ENCODE assay signal across 8 cellular contexts in the genomic region with DNA sequence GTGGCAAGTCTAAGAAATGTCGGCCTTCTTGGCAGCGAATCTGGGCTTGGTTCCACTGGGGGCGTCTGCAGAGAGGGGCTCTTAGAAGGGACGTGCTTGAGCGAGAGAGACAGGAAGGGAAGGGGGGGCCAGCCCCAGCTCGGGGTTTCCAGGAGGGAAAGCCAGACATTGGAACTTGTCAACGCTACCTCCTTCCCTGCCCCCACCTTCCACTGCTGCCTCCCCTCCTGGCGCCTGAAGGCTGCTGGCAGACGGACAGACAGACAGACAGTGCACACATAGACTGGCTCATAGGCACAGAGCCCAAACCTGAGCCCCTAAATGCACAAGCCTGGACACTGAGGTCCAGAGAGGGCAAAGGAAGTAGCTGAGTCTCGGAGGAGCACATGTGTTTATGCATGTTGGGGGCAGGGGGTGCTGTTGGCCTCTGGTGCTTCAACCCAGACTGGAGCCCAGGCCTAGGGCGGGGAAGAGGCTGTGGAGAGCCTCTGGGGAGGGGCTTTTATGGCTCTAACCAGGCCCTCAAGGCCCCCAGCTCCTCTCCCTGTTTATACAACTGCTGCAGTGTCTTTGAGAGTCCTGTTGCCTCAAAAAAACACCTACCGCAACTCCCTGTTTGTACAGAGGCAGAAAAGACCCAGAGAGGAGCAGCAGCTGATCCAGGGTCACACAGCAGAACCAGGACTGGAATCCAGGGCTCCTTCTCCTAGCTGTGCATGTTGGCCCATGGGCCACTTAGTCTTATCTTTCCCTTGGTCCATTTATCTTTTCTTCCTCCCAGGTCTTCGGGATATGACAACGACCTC. TPM values are rescaled to one million over a fixed set of nuclear protein-coding genes. Genes with fewer than 3 reads are reported as not detected.
DNase-seq lines count a peak whose midpoint lies in the region; ATAC-seq, FAIRE-seq and TF ChIP-seq lines count a peak whose summit lies in the region.

No MANE protein-coding gene starts in this region.

- peaks cover 77% of the 10 kb centered on the region for H3K4me1 Mint-ChIP-seq in activated CD8-positive, alpha-beta T cell treated with anti-CD3 and anti-CD28 coated beads, Interleukin-2, amount 10 ng/mL, durations not matched to agents 7 days and 5 days (ENCODE audit: low read depth)

- intact Hi-C loops in endothelial cell of umbilical vein (cut with micrococcal nuclease), result no loop called here
- intact Hi-C loops in psoas muscle (cut with DNase I), result no loop called here

- no peak overlapping the region for H3K4me3 ChIP-seq in endothelial cell of umbilical vein (replicated peaks in 1 of 3; ENCODE audit: insufficient read depth in 1 of 3, low read depth in 1 of 3, low read length in 3 of 3)
- H3K4me3 ChIP-seq in psoas muscle, result peak overlapping the region; percentile 44

- H3K27me3 Mint-ChIP-seq in activated CD8-positive, alpha-beta T cell treated with anti-CD3 and anti-CD28 coated beads, Interleukin-2, amount 10 ng/mL, durations not matched to agents 7 days and 5 days (ENCODE audit: low read depth), result no peaks in the 10 kb centered on the region

- no peaks in the 10 kb centered on the region for H3K9me3 Mint-ChIP-seq in activated CD8-positive, alpha-beta T cell treated with anti-CD3 and anti-CD28 coated beads, Interleukin-2, amount 10 ng/mL, durations not matched to agents 7 days and 5 days (ENCODE audit: insufficient read depth)

- POLR2A ChIA-PET in activated CD8-positive, alpha-beta T cell treated with anti-CD3 and anti-CD28 coated beads, Interleukin-2, amount 10 ng/mL, durations not matched to agents 7 days and 5 days (lab: Charles Lee), result interaction anchor here (0.6 to 5.9 kb wide), 7 partner anchors 33 to 181 kb away, joined by 3 to 51 read pairs (median 3); partner anchors contain the start of gene WASF2
- POLR2A ChIA-PET in endothelial cell of umbilical vein (lab: Charles Lee), result no interaction called here

- peaks cover 8% of the 10 kb centered on the region for H3K36me3 Mint-ChIP-seq in activated CD8-positive, alpha-beta T cell treated with anti-CD3 and anti-CD28 coated beads, Interleukin-2, amount 10 ng/mL, durations not matched to agents 7 days and 5 days (ENCODE audit: low read depth)

- FAIRE-seq in endothelial cell of umbilical vein (lab: Jason Lieb, UNC), result peak; percentile 52

- peak overlapping the region; percentile 93 for H3K27ac Mint-ChIP-seq in activated CD8-positive, alpha-beta T cell treated with anti-CD3 and anti-CD28 coated beads, Interleukin-2, amount 10 ng/mL, durations not matched to agents 7 days and 5 days

- peak; percentile 49 for ATAC-seq in activated CD8-positive, alpha-beta T cell treated with anti-CD3 and anti-CD28 coated beads, Interleukin-2, amount 10 ng/mL, durations not matched to agents 7 days and 5 days
- ATAC-seq in psoas muscle (peak in 3 of 4 donors; percentile 33 to 38 (median 33)), GM18505 (IDR thresholded peaks at IDR 0.05; ENCODE audit: unreplicated experiment) (no peak), HG03108 (IDR thresholded peaks at IDR 0.05; ENCODE audit: unreplicated experiment) (no peak)

- TF ChIP-seq POLR2A in endothelial cell of umbilical vein (IDR thresholded peaks at IDR 0.05; ENCODE audit: low read depth, low read length) (no peak), GM18505 (IDR thresholded peaks at IDR 0.05; ENCODE audit: borderline replicate concordance, extremely low read depth, insufficient read depth, insufficient read length) (no peak)

- dilution Hi-C loops in endothelial cell of umbilical vein (cut with MboI; ENCODE audit: extremely low pct_ligation_motif_present, low sequenced_read_pairs), result no loop called here

- peak; percentile 72 for DNase-seq in COLO668 (lab: John Stamatoyannopoulos, UW; ENCODE audit: unreplicated experiment)
- peak; percentile 51 for DNase-seq in NCI-H146 treated with DMSO at 0.1 percent for 48 hours (lab: John Stamatoyannopoulos, UW; ENCODE audit: unreplicated experiment)
- peak; percentile 83 for DNase-seq in activated CD8-positive, alpha-beta T cell treated with anti-CD3 and anti-CD28 coated beads, Interleukin-2, amount 10 ng/mL, durations not matched to agents 7 days and 5 days
- DNase-seq in endothelial cell of umbilical vein (ENCODE audit: low read depth, low spot score), result peak; percentile 31
- DNase-seq in psoas muscle, result peak; percentile 48 to 68
- DNase-seq in ureter (ENCODE audit: low spot score), result no peak

- H3K36me3 ChIP-seq in endothelial cell of umbilical vein (ENCODE audit: control insufficient read depth in 2 of 2, extremely low read depth in 1 of 2, insufficient read depth in 2 of 2, low read length in 2 of 2) (no peaks in the 10 kb centered on the region), psoas muscle (ENCODE audit: insufficient read depth in 1 of 2, low read depth in 1 of 2) (no peaks in the 10 kb centered on the region)

- WGBS in psoas muscle, 3 donors, result 16 to 24% (median 21%) methylated on average over 13 to 14 of the region's 14 CpGs

- H3K27me3 ChIP-seq in endothelial cell of umbilical vein (ENCODE audit: control insufficient read depth in 2 of 2, insufficient read depth in 2 of 2, low read length in 2 of 2), result no peaks in the 10 kb centered on the region
- no peaks in the 10 kb centered on the region for H3K27me3 ChIP-seq in psoas muscle (ENCODE audit: insufficient read depth in 3 of 3, low read length in 2 of 3)

- peak in 1 of 2 donors; percentile 33 for TF ChIP-seq CTCF in endothelial cell of umbilical vein (IDR thresholded peaks at IDR 0.05; ENCODE audit: extremely low read depth in 1 of 2, insufficient read depth in 1 of 2, low read depth in 1 of 2, low read length in 2 of 2)
- peak; percentile 25 for TF ChIP-seq CTCF in psoas muscle (IDR thresholded peaks at IDR 0.05)

- CTCF ChIA-PET in activated CD8-positive, alpha-beta T cell treated with anti-CD3 and anti-CD28 coated beads, Interleukin-2, amount 10 ng/mL, durations not matched to agents 7 days and 5 days (lab: Charles Lee), result interaction anchor here (0.7 to 7.1 kb wide), 27 partner anchors 13 to 227 kb away, joined by 3 to 97 read pairs (median 6); partner anchors contain the start of genes AHDC1, IFI6 and WASF2
- CTCF ChIA-PET in endothelial cell of umbilical vein (lab: Charles Lee), result interaction anchor here (0.6 to 2.1 kb wide), 10 partner anchors 9 to 128 kb away, joined by 3 to 6 read pairs (median 3); partner anchors contain the start of gene WASF2

- no peak overlapping the region for H3K27ac ChIP-seq in endothelial cell of umbilical vein (ENCODE audit: insufficient read depth, low read depth, low read length)
- peak overlapping the region; percentile 53 for H3K27ac ChIP-seq in psoas muscle

- no peaks in the 10 kb centered on the region for H3K79me2 ChIP-seq in endothelial cell of umbilical vein (ENCODE audit: control insufficient read depth, insufficient read depth, low read length)

- no peaks in the 10 kb centered on the region for H3K9me1 ChIP-seq in endothelial cell of umbilical vein (replicated peaks; ENCODE audit: control insufficient read depth, extremely low read depth, insufficient read depth, low read length)

- H3K9me3 ChIP-seq in endothelial cell of umbilical vein (replicated peaks; ENCODE audit: control insufficient read depth, insufficient read depth, low read length), result no peaks in the 10 kb centered on the region
- no peaks in the 10 kb centered on the region for H3K9me3 ChIP-seq in psoas muscle

- H3K4me1 ChIP-seq in endothelial cell of umbilical vein (ENCODE audit: control insufficient read depth, extremely low read depth, insufficient read depth, low read length), result peaks cover 15% of the 10 kb centered on the region
- H3K4me1 ChIP-seq in psoas muscle, result peaks cover 75% of the 10 kb centered on the region

- no TSS peak for BruUV-seq in endothelial cell of umbilical vein (replicated peaks; lab: Mats Ljungman, UMichigan)

- no peak overlapping the region for H3K4me2 ChIP-seq in endothelial cell of umbilical vein (ENCODE audit: insufficient read depth, low read length)

- H3K9ac ChIP-seq in endothelial cell of umbilical vein (replicated peaks; ENCODE audit: extremely low read depth, insufficient read depth, low read length), result no peak overlapping the region

- peak overlapping the region; percentile 84 for H3K4me3 Mint-ChIP-seq in activated CD8-positive, alpha-beta T cell treated with anti-CD3 and anti-CD28 coated beads, Interleukin-2, amount 10 ng/mL, durations not matched to agents 7 days and 5 days

- H2AFZ ChIP-seq in endothelial cell of umbilical vein (ENCODE audit: low read depth, low read length), result peak overlapping the region; percentile 55

- H4K20me1 ChIP-seq in endothelial cell of umbilical vein (replicated peaks; ENCODE audit: control insufficient read depth, extremely low read depth, insufficient read depth, low read length), result no peaks in the 10 kb centered on the region

TF ChIP-seq in endothelial cell of umbilical vein, 7 proteins besides CTCF, POLR2A, EP300 and RAD21:
- TF ChIP-seq, protein P1, sequence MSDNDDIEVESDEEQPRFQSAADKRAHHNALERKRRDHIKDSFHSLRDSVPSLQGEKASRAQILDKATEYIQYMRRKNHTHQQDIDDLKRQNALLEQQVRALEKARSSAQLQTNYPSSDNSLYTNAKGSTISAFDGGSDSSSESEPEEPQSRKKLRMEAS (IDR thresholded peaks at IDR 0.05; ENCODE audit: insufficient read depth, insufficient read length), result no peak
- TF ChIP-seq FOS (IDR thresholded peaks at IDR 0.05; ENCODE audit: borderline replicate concordance, insufficient read depth, low read length), result no peak
- TF ChIP-seq MYC (IDR thresholded peaks at IDR 0.05; ENCODE audit: low read depth, low read length), result no peak
- TF ChIP-seq JUN (IDR thresholded peaks at IDR 0.05; ENCODE audit: borderline replicate concordance, insufficient read depth, insufficient read length, low read depth), result no peak
- no peak for TF ChIP-seq EZH2 (IDR thresholded peaks at IDR 0.05; ENCODE audit: borderline replicate concordance, low read depth, low read length, severe bottlenecking)
- no peak for TF ChIP-seq POLR2AphosphoS5 (IDR thresholded peaks at IDR 0.05; ENCODE audit: insufficient read depth, low read depth, low read length)
- no peak for TF ChIP-seq GATA2 (IDR thresholded peaks at IDR 0.05; ENCODE audit: insufficient read depth, insufficient read length, low read depth, low read length)

RNA-seq across cellular contexts. Expression of gene WASF2, which starts 33.1 kb away (rescaled TPM):
- total RNA-seq in activated CD8-positive, alpha-beta T cell treated with anti-CD3 and anti-CD28 coated beads, Interleukin-2, amount 10 ng/mL, durations not matched to agents 7 days and 5 days, result 100 to 1,000 TPM; 120 to 127 TPM
- total RNA-seq in endothelial cell of umbilical vein (169 and 172 TPM in 2 replicates), psoas muscle (10 to 100 TPM; 29.4 to 40.6 (median 35.9) TPM), ureter (141 TPM)
- polyA plus RNA-seq in endothelial cell of umbilical vein (75.3 and 76.9 TPM in 2 replicates), psoas muscle (10 to 100 TPM in 2 of 3 donors, 1 to 10 TPM in 1; 7.9 to 14.2 (median 11.3) TPM)
- 78.3 and 83.2 TPM in 2 replicates for polyA plus RNA-seq in endothelial cell of umbilical vein (2011; cell fraction: cytosol; rRNA removed)
- 87.5 and 93.8 TPM in 2 replicates for polyA plus RNA-seq in endothelial cell of umbilical vein (2011; cell fraction: nucleus; rRNA removed)
- 61.5 and 65.7 TPM in 2 replicates for polyA plus RNA-seq in endothelial cell of umbilical vein (2012)
- polyA minus RNA-seq in endothelial cell of umbilical vein, result 104 and 109 TPM in 2 replicates
- polyA minus RNA-seq in endothelial cell of umbilical vein (2011; cell fraction: cytosol; rRNA and poly(A)+ RNA removed), result 33.6 TPM
- polyA minus RNA-seq in endothelial cell of umbilical vein (2011; cell fraction: nucleus; rRNA and poly(A)+ RNA removed), result 64.5 and 67.0 TPM in 2 replicates

Comparison
In these comparisons a context has a peak if more than half of its experiments do, and no peak if none do; other contexts are left out.
1. ATAC-seq: peak in activated CD8-positive, alpha-beta T cell treated with anti-CD3 and anti-CD28 coated beads, Interleukin-2, amount 10 ng/mL, durations not matched to agents 7 days and 5 days (single experiment) and psoas muscle (3 of 4); none in GM18505 (single experiment) and HG03108 (single experiment).